11 cellular contexts compared by ENCODE assay signal in genomic region chr12:64098709-64099354, GRCh38.
DNase-seq lines count a peak whose midpoint lies in the region; ATAC-seq and TF ChIP-seq lines count a peak whose summit lies in the region.
"Had no signal": no experiment of that assay in that cellular context is flagged by ENCODE, and none has a peak within 500 bp of the region (broad histone marks: within the 10 kb centered on the region; RNA-seq: fewer than 3 reads in every experiment).

No MANE protein-coding gene starts in this region.

- H3K23ac ChIP-seq in IMR-90 (ENCODE audit: low read depth, low read length), result 0 out of 2 replicates have a peak overlapping the region, but pooled peaks have one; percentile 15

- POLR2A ChIA-PET in IMR-90 (lab: Charles Lee; ENCODE audit: unreplicated experiment), result no interaction called here
- POLR2A ChIA-PET in CD4-positive, alpha-beta T cell (lab: Charles Lee), result no interaction called here

- WGBS in IMR-90 (ENCODE audit: extremely low coverage in 2 of 2, insufficient read length in 1 of 2), 2 experiments, result no CpG with 5 or more reads among the region's 2 CpGs
- 35 to 56% (median 48%) methylated on average over 2 of the region's 2 CpGs for WGBS in adrenal gland, 4 donors
- 51% methylated on average over 2 of the region's 2 CpGs for WGBS in right cardiac atrium

- H2BK15ac ChIP-seq in IMR-90 (ENCODE audit: low read depth, low read length), result peak overlapping the region; percentile 86

- intact Hi-C loops in IMR-90 (cut with micrococcal nuclease), result loop anchor here (5.0 kb wide), 1 partner anchor 182 kb away; no protein-coding TSS in a partner anchor
- intact Hi-C loops in adrenal gland (cut with DNase I), result no loop called here
- intact Hi-C loops in right cardiac atrium (cut with DNase I), result no loop called here
- intact Hi-C loops in CD4-positive, alpha-beta T cell (cut with DNase I, micrococcal nuclease), result no loop called here

- no peak overlapping the region for H3K9ac ChIP-seq in IMR-90 (ENCODE audit: low read depth, low read length)

- peak overlapping the region; percentile 8 to 46 for H4K8ac ChIP-seq in IMR-90 (ENCODE audit: low read depth in 2 of 2, low read length in 2 of 2)

- H4K5ac ChIP-seq in IMR-90 (ENCODE audit: low read depth, low read length), result peak overlapping the region; percentile 46; the same call in 1 of the 2 replicates

- H2AFZ ChIP-seq in IMR-90 (replicated peaks; ENCODE audit: low read length, poor library complexity), result no peak overlapping the region

- peaks cover 15 to 49% of the 10 kb centered on the region in 2 experiments; a peak in 3 of 4 replicates for H3K79me1 ChIP-seq in IMR-90 (ENCODE audit: low read depth in 1 of 2, low read length in 2 of 2)

- H3K56ac ChIP-seq in IMR-90 (ENCODE audit: extremely low read depth, insufficient read depth, low read length), result no peak overlapping the region

- dilution Hi-C loops in IMR-90 (cut with HindIII; ENCODE audit: low sequenced_read_pairs, unreplicated experiment), result no loop called here

- no peaks in the 10 kb centered on the region for H3K27me3 ChIP-seq in IMR-90 (ENCODE audit: control insufficient read depth, insufficient read depth, low read length)
- no peaks in the 10 kb centered on the region for H3K27me3 ChIP-seq in adrenal gland
- H3K27me3 ChIP-seq in right cardiac atrium (ENCODE audit: control insufficient read depth, insufficient read depth), result no peaks in the 10 kb centered on the region
- H3K27me3 ChIP-seq in CD4-positive, alpha-beta T cell (ENCODE audit: control insufficient read depth, insufficient read depth, low read length), result peaks cover 4% of the 10 kb centered on the region
- H3K27me3 ChIP-seq: tibial nerve had no signal

- peak overlapping the region; percentile 46 for H2AK9ac ChIP-seq in IMR-90 (replicated peaks; ENCODE audit: low read depth, low read length, poor library complexity)

- TF ChIP-seq POLR2A in IMR-90 (IDR thresholded peaks at IDR 0.05; ENCODE audit: low read depth, low read length), result no peak
- no peak for TF ChIP-seq POLR2A in adrenal gland (IDR thresholded peaks at IDR 0.05)

- H3K9me3 Mint-ChIP-seq in CD4-positive, alpha-beta T cell, result no peaks in the 10 kb centered on the region
- H3K9me3 Mint-ChIP-seq: activated T-cell treated with anti-CD3 and anti-CD28 coated beads, Interleukin-2, amount 50 U/mL, for 4 hours; natural killer cell treated with Interleukin-12 subunit alpha and Interleukin-12 subunit beta and Interleukin-15 and Interleukin-18, amount 100 ng/mL, for 72 hours had no signal

- CTCF ChIA-PET in IMR-90 (lab: Yijun Ruan, JAX), result interaction anchor here (0.6 to 1.3 kb wide), 2 partner anchors 8 to 256 kb away, joined by 3 to 5 read pairs; no protein-coding TSS in a partner anchor
- CTCF ChIA-PET in CD4-positive, alpha-beta T cell (lab: Charles Lee), result interaction anchor here (0.6 kb wide), 1 partner anchor 642 kb away, joined by 3 read pairs; no protein-coding TSS in a partner anchor

- no peak overlapping the region for H3K4me3 ChIP-seq in IMR-90 (ENCODE audit: insufficient read depth, low read depth, low read length)
- H3K4me3 ChIP-seq in adrenal gland, result no peak overlapping the region
- H3K4me3 ChIP-seq in right cardiac atrium (ENCODE audit: low read length), result no peak overlapping the region
- H3K4me3 ChIP-seq: tibial nerve had no signal

- no peak for TF ChIP-seq RAD21 in IMR-90 (IDR thresholded peaks at IDR 0.05; ENCODE audit: low read length)

- ATAC-seq in IMR-90 (ENCODE audit: low read depth), result peak; percentile 8; the same call in 1 of the 2 replicates
- peak; percentile 33 to 64 for ATAC-seq in right cardiac atrium
- ATAC-seq in GM19324 (IDR thresholded peaks at IDR 0.05; ENCODE audit: low FRiP score, unreplicated experiment), result no peak
- ATAC-seq in CD4-positive, alpha-beta T cell (ENCODE audit: poor library complexity), result no peak
- ATAC-seq: activated T-cell treated with anti-CD3 and anti-CD28 coated beads, Interleukin-2, amount 50 U/mL, for 4 hours; natural killer cell treated with Interleukin-12 subunit alpha and Interleukin-12 subunit beta and Interleukin-15 and Interleukin-18, amount 100 ng/mL, for 72 hours had no signal

- H3K4me1 ChIP-seq in IMR-90 (ENCODE audit: control insufficient read depth, insufficient read depth, low read length), result peaks cover 15% of the 10 kb centered on the region
- peaks cover 8 to 18% of the 10 kb centered on the region in 2 donors for H3K4me1 ChIP-seq in adrenal gland (replicated peaks in 1 of 2)
- H3K4me1 ChIP-seq in right cardiac atrium (ENCODE audit: control insufficient read depth, insufficient read depth, low read length), result no peaks in the 10 kb centered on the region

- H4K20me1 ChIP-seq in IMR-90 (ENCODE audit: insufficient read depth, low read length), result no peaks in the 10 kb centered on the region

- H3K27ac ChIP-seq in IMR-90 (ENCODE audit: insufficient read depth, low read length) (peak overlapping the region; percentile 64), adrenal gland (peak overlapping the region in 4 of 5 donors; percentile 7 to 77 (median 30)), right cardiac atrium (ENCODE audit: low read length) (no peak overlapping the region)
- H3K27ac ChIP-seq in CD4-positive, alpha-beta T cell (ENCODE audit: low read depth, low read length), result no peak overlapping the region

- peaks cover 45% of the 10 kb centered on the region for H3K27me3 Mint-ChIP-seq in CD4-positive, alpha-beta T cell

- H2BK20ac ChIP-seq in IMR-90 (ENCODE audit: low read depth, low read length), result peak overlapping the region; percentile 68

- no peaks in the 10 kb centered on the region for H3K36me3 Mint-ChIP-seq in CD4-positive, alpha-beta T cell (ENCODE audit: low read depth)
- H3K36me3 Mint-ChIP-seq: natural killer cell treated with Interleukin-12 subunit alpha and Interleukin-12 subunit beta and Interleukin-15 and Interleukin-18, amount 100 ng/mL, for 72 hours had no signal

- H2BK120ac ChIP-seq in IMR-90 (ENCODE audit: low read depth, low read length), result peak overlapping the region; percentile 73

- TF ChIP-seq CTCF in IMR-90 (conservative IDR thresholded peaks at IDR 0.05; ENCODE audit: low read depth, low read length) (no peak), adrenal gland (IDR thresholded peaks at IDR 0.05) (no peak), GM10266 (IDR thresholded peaks at IDR 0.05; ENCODE audit: control insufficient read depth, insufficient read depth, low read depth, missing control alignments) (no peak)
- TF ChIP-seq CTCF in CD4-positive, alpha-beta T cell (IDR thresholded peaks at IDR 0.05), result no peak

- H3K9me1 ChIP-seq in IMR-90 (ENCODE audit: insufficient read depth, low read length), result peaks cover 3% of the 10 kb centered on the region

- no peak overlapping the region for H3K4me3 Mint-ChIP-seq in CD4-positive, alpha-beta T cell
- H3K4me3 Mint-ChIP-seq: activated T-cell treated with anti-CD3 and anti-CD28 coated beads, Interleukin-2, amount 50 U/mL, for 4 hours; natural killer cell treated with Interleukin-12 subunit alpha and Interleukin-12 subunit beta and Interleukin-15 and Interleukin-18, amount 100 ng/mL, for 72 hours had no signal

- in situ Hi-C loops in IMR-90 (cut with MboI; ENCODE audit: low sequenced_read_pairs), result no loop called here

- peak; percentile 42 for DNase-seq in A172 (ENCODE audit: low spot score)
- peak; percentile 84 for DNase-seq in IMR-90
- peak in 6 of 7 donors; percentile 33 to 62 (median 50) for DNase-seq in adrenal gland
- DNase-seq in right cardiac atrium, result peak in 1 of 3 donors; percentile 15
- no peak for DNase-seq in CD4-positive, alpha-beta T cell
- no peak for DNase-seq in GM10266 (ENCODE audit: extremely low spot score)
- no peak for DNase-seq in NCI-H187 (lab: John Stamatoyannopoulos, UW)
- DNase-seq: activated T-cell treated with anti-CD3 and anti-CD28 coated beads, Interleukin-2, amount 50 U/mL, for 4 hours had no signal

- H3K14ac ChIP-seq in IMR-90 (replicated peaks; ENCODE audit: low read depth, low read length), result peak overlapping the region; percentile 39

- no peaks in the 10 kb centered on the region for H3K4me1 Mint-ChIP-seq in CD4-positive, alpha-beta T cell (ENCODE audit: low read depth)

- H3K36me3 ChIP-seq in IMR-90 (ENCODE audit: control insufficient read depth, insufficient read depth, low read length) (peaks cover 23% of the 10 kb centered on the region), adrenal gland (replicated peaks in 1 of 2) (no peaks in the 10 kb centered on the region)
- H3K36me3 ChIP-seq: tibial nerve had no signal

- no peak overlapping the region for H3K27ac Mint-ChIP-seq in CD4-positive, alpha-beta T cell
- H3K27ac Mint-ChIP-seq: natural killer cell treated with Interleukin-12 subunit alpha and Interleukin-12 subunit beta and Interleukin-15 and Interleukin-18, amount 100 ng/mL, for 72 hours had no signal

- H2AK5ac ChIP-seq in IMR-90 (ENCODE audit: low read depth, low read length), result peak overlapping the region; percentile 83

- no TSS peak for BruUV-seq in IMR-90 (replicated peaks; lab: Mats Ljungman, UMichigan)

- H2BK5ac ChIP-seq in IMR-90 (ENCODE audit: low read depth, low read length, poor library complexity, severe bottlenecking), result peak overlapping the region; percentile 78

- peak overlapping the region; percentile 72 for H3K4ac ChIP-seq in IMR-90 (ENCODE audit: low read depth, low read length)

- peak overlapping the region; percentile 55 for H4K91ac ChIP-seq in IMR-90 (ENCODE audit: insufficient read depth, low read depth, low read length)

- H3K18ac ChIP-seq in IMR-90 (ENCODE audit: low read depth, low read length), result peak overlapping the region; percentile 66; the same call in 1 of the 2 replicates

- H3K4me2 ChIP-seq in IMR-90 (ENCODE audit: low read depth, low read length), result peak overlapping the region; percentile 23; the same call in 1 of the 2 replicates

- H3K9me3 ChIP-seq in IMR-90 (ENCODE audit: control insufficient read depth, insufficient read depth, low read length), result no peaks in the 10 kb centered on the region
- no peaks in the 10 kb centered on the region for H3K9me3 ChIP-seq in adrenal gland (replicated peaks in 1 of 3)
- H3K9me3 ChIP-seq in right cardiac atrium (ENCODE audit: control insufficient read depth, low read length), result no peaks in the 10 kb centered on the region
- H3K9me3 ChIP-seq in CD4-positive, alpha-beta T cell (ENCODE audit: control insufficient read depth, low read length), result no peaks in the 10 kb centered on the region
- H3K9me3 ChIP-seq: tibial nerve had no signal

TF ChIP-seq in IMR-90, 13 proteins besides CTCF, POLR2A, EP300 and RAD21 (continues in another document):
- TF ChIP-seq ELK1 (IDR thresholded peaks at IDR 0.05; ENCODE audit: borderline replicate concordance, low read depth, low read length) (no peak), MAFK (IDR thresholded peaks at IDR 0.05; ENCODE audit: low read depth, low read length) (no peak), FOS (IDR thresholded peaks at IDR 0.05; ENCODE audit: low read depth, low read length) (no peak)

Comparison
In these comparisons a context has a peak if more than half of its experiments do, and no peak if none do; other contexts are left out.
1. DNase-seq: peak in A172 (single experiment), IMR-90 (single experiment) and adrenal gland (6 of 7); none in CD4-positive, alpha-beta T cell (0 of 10), GM10266 (single experiment) and NCI-H187 (0 of 2).
2. ATAC-seq: peak in IMR-90 (single experiment) and right cardiac atrium (2 of 2); none in GM19324 (single experiment) and CD4-positive, alpha-beta T cell (single experiment).
3. H3K27ac ChIP-seq: peak in IMR-90 (single experiment) and adrenal gland (4 of 5); none in right cardiac atrium (single experiment) and CD4-positive, alpha-beta T cell (single experiment).